Comparison of ENCODE assay signal across 8 cellular contexts in the genomic region with DNA sequence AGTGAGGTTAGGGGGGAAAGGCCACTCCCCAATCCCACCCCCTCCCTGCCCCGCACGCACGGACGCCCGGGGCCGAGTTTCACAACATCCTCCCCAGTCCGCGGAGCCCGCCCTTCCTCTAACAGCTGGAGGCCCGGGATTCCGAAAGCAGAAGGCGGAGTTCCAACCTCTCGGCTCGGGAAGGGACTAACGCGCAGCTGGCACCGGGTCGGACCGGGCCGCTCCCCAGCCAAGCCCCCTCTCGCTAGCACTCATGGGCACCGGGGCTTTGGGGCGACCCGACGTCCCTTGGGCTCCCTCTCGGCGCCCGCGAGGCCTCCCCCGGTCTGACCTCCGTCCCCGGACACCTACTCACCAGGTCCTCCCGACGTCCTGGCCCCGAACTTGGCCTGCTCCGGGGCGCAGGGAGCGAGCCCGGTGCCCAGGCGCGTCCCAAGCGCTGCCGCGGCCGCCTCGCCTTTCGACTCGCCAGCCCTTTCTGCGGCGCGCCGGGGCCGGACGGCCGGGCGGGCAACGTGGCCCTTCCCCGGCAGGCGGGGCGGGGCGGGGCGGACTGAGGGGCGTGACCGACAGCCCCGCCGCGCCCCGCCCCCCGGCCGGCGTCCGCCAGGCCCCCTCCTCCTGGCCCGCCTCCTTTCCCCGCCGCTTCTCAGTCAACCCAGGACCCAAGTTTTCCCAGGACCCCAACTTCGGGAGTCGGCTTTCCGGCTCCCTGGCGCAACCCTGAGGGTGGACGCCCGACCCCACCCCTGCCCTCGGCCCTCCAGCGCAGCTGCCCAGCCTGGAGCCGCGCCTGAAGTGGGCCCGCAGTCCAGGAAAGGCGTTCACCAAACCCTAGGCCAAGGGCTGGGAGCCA. TPM values are rescaled to one million over a fixed set of nuclear protein-coding genes. Genes with fewer than 3 reads are reported as not detected.
DNase-seq lines count a peak whose midpoint lies in the region; ATAC-seq and TF ChIP-seq lines count a peak whose summit lies in the region.

A gene (minus strand): TSS at position 482 of the 856 bp plus-strand sequence. CDS start 9,835 bp downstream, outside the sequence.

- no peaks in the 10 kb centered on the region for H3K9me3 Mint-ChIP-seq in HFFc6
- H3K9me3 Mint-ChIP-seq in central memory CD8-positive, alpha-beta T cell, result no peaks in the 10 kb centered on the region

- H3K4me3 Mint-ChIP-seq in HFFc6, result peak within 1 kb of the TSS; percentile 100
- peak within 1 kb of the TSS; percentile 75 for H3K4me3 Mint-ChIP-seq in central memory CD8-positive, alpha-beta T cell

- peak within 1 kb of the TSS; percentile 96 for H3K27ac Mint-ChIP-seq in HFFc6
- peak within 1 kb of the TSS; percentile 92 for H3K27ac Mint-ChIP-seq in central memory CD8-positive, alpha-beta T cell (ENCODE audit: low read depth)

- TF ChIP-seq CTCF in GM12865 (IDR thresholded peaks at IDR 0.05; ENCODE audit: insufficient read depth, low read depth, low read length, missing control alignments) (no peak), HFFc6 (IDR thresholded peaks at IDR 0.05) (no peak), kidney epithelial cell (IDR thresholded peaks at IDR 0.05; ENCODE audit: insufficient read depth, low read length, poor library complexity, severe bottlenecking) (no peak)

- peaks cover 74% of the 10 kb centered on the region for H3K4me1 Mint-ChIP-seq in HFFc6 (ENCODE audit: low read depth)
- H3K4me1 Mint-ChIP-seq in central memory CD8-positive, alpha-beta T cell, result peaks cover 81% of the 10 kb centered on the region

- peak; percentile 87 for DNase-seq in GM12865 (ENCODE audit: low read depth)
- DNase-seq in HFFc6, result peak; percentile 72
- DNase-seq in NCI-H1092 treated with DMSO at 0.1 percent for 48 hours (lab: John Stamatoyannopoulos, UW), result peak; percentile 9
- peak; percentile 51 to 66 (median 65) for DNase-seq in activated CD4-positive, CD25-positive, alpha-beta regulatory T cell (lab: John Stamatoyannopoulos, UW)
- peak; percentile 40 to 61 for DNase-seq in central memory CD8-positive, alpha-beta T cell (ENCODE audit: low spot score in 2 of 2)
- DNase-seq in kidney epithelial cell (ENCODE audit: low read depth), result no peak
- peak; percentile 54 to 74 for DNase-seq in stimulated activated CD4-positive, alpha-beta T cell treated with anti-CD3 and anti-CD28 coated beads, Interleukin-15, amount 100 ng/mL, for 48 hours (ENCODE audit: low read depth in 2 of 2)

- H3K36me3 Mint-ChIP-seq in HFFc6 (ENCODE audit: low read depth), result peaks cover 34% of the 10 kb centered on the region
- peaks cover 24% of the 10 kb centered on the region for H3K36me3 Mint-ChIP-seq in central memory CD8-positive, alpha-beta T cell (ENCODE audit: insufficient read depth)

- H3K27me3 Mint-ChIP-seq in HFFc6 (ENCODE audit: insufficient read depth), result no peaks in the 10 kb centered on the region
- no peaks in the 10 kb centered on the region for H3K27me3 Mint-ChIP-seq in central memory CD8-positive, alpha-beta T cell

- H3K36me3 ChIP-seq in kidney epithelial cell (ENCODE audit: control insufficient read depth, insufficient read depth, low read length), result peaks cover 1% of the 10 kb centered on the region

- no peaks in the 10 kb centered on the region for H3K27me3 ChIP-seq in kidney epithelial cell (ENCODE audit: control insufficient read depth, insufficient read depth, low read length)

- ATAC-seq in central memory CD8-positive, alpha-beta T cell (replicated peaks; ENCODE audit: extremely low read depth, poor library complexity, severe bottlenecking), result peak; percentile 52
- ATAC-seq in HG03469 (IDR thresholded peaks at IDR 0.05; ENCODE audit: unreplicated experiment), result no peak

- H3K4me3 ChIP-seq in GM12865 (ENCODE audit: low read depth, low read length), result peak within 1 kb of the TSS; percentile 87
- peak within 1 kb of the TSS; percentile 68 for H3K4me3 ChIP-seq in kidney epithelial cell (ENCODE audit: low read depth, low read length)

RNA-seq across cellular contexts. Expression of the gene that starts here (rescaled TPM):
- total RNA-seq in HFFc6 (2021; fragmentation: NEBNext Ultra II Directional; extraction: Animal tissue kit (Norgen Biotek cat#: 25700)), result 100 to 1,000 TPM; 188 to 220 (median 206) TPM
- total RNA-seq in kidney epithelial cell, result 88.5 and 95.4 TPM in 2 replicates
